15 cellular contexts compared by ENCODE assay signal in the genomic region with DNA sequence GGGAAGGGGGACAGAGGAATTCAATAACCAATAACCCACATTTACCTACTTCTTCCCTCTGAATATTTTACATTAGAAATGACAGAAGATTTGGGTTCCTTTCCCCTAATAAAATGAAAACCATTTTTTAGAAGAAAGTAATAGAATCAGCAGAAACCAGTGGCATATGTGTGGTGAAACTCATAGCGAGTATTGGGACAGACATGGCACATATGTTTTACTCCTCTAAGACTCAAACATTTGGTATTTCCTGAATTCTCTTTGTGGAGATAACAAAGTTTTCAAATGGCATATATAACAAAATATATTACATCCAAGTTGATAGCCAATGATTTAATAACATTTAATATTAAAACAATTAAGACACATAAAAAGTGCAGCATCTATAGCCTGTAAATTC.
"Had no signal": no experiment of that assay in that cellular context is flagged by ENCODE, and none has a peak within 500 bp of the region (broad histone marks: within the 10 kb centered on the region; RNA-seq: fewer than 3 reads in every experiment).

No MANE protein-coding gene starts in this region.

- H3K4me3 ChIP-seq: heart left ventricle, left ventricle myocardium inferior, suprapubic skin had no signal

- H3K4me1 ChIP-seq: suprapubic skin had no signal

- H3K27ac ChIP-seq: heart left ventricle, left ventricle myocardium inferior, suprapubic skin had no signal

- H3K27me3 ChIP-seq: heart left ventricle, suprapubic skin had no signal

- H3K4me3 Mint-ChIP-seq: activated CD4-positive, alpha-beta memory T cell treated with anti-CD3 and anti-CD28 coated beads for 36 hours; activated T-cell treated with anti-CD3 and anti-CD28 coated beads, Interleukin-2, amount 50 U/mL, for 72 hours; effector memory CD8-positive, alpha-beta T cell; type B pancreatic cell had no signal

- H3K9me3 Mint-ChIP-seq: activated CD4-positive, alpha-beta memory T cell treated with anti-CD3 and anti-CD28 coated beads for 36 hours; activated T-cell treated with anti-CD3 and anti-CD28 coated beads, Interleukin-2, amount 50 U/mL, for 72 hours; effector memory CD8-positive, alpha-beta T cell; type B pancreatic cell had no signal

- H3K27ac Mint-ChIP-seq: activated CD4-positive, alpha-beta memory T cell treated with anti-CD3 and anti-CD28 coated beads for 36 hours; activated T-cell treated with anti-CD3 and anti-CD28 coated beads, Interleukin-2, amount 50 U/mL, for 72 hours; effector memory CD8-positive, alpha-beta T cell; type B pancreatic cell had no signal

- DNase-seq: activated CD4-positive, alpha-beta memory T cell treated with anti-CD3 and anti-CD28 coated beads for 36 hours; activated CD4-positive, alpha-beta T cell treated with anti-CD3 and anti-CD28 coated beads for 1 hour; activated T-cell treated with anti-CD3 and anti-CD28 coated beads, Interleukin-2, amount 50 U/mL, for 72 hours; central memory CD4-positive, alpha-beta T cell; cortex of kidney; effector memory CD8-positive, alpha-beta T cell; heart left ventricle; kidney; left ventricle myocardium inferior; stimulated activated CD4-positive, alpha-beta T cell treated with anti-CD3 and anti-CD28 coated beads, Interleukin-2, amount 100 ng/mL, for 48 hours; stimulated activated naive CD8-positive, alpha-beta T cell treated with anti-CD3 and anti-CD28 coated beads, Interleukin-15, Interleukin-2, amounts not matched to agents 100 U/mL and 50 U/mL, for 24 hours; T1000 had no signal

- H3K9me3 ChIP-seq: heart left ventricle, left ventricle myocardium inferior, suprapubic skin had no signal

- H3K36me3 ChIP-seq: heart left ventricle, left ventricle myocardium inferior, suprapubic skin had no signal

- H3K36me3 Mint-ChIP-seq: activated CD4-positive, alpha-beta memory T cell treated with anti-CD3 and anti-CD28 coated beads for 36 hours; type B pancreatic cell had no signal

- ATAC-seq: activated T-cell treated with anti-CD3 and anti-CD28 coated beads, Interleukin-2, amount 50 U/mL, for 72 hours; effector memory CD8-positive, alpha-beta T cell; stimulated activated naive CD8-positive, alpha-beta T cell treated with anti-CD3 and anti-CD28 coated beads, Interleukin-15, Interleukin-2, amounts not matched to agents 100 U/mL and 50 U/mL, for 24 hours had no signal

- FAIRE-seq: frontal cortex, kidney had no signal
